Comparison of ENCODE assay signal across 9 cellular contexts in the genomic region with DNA sequence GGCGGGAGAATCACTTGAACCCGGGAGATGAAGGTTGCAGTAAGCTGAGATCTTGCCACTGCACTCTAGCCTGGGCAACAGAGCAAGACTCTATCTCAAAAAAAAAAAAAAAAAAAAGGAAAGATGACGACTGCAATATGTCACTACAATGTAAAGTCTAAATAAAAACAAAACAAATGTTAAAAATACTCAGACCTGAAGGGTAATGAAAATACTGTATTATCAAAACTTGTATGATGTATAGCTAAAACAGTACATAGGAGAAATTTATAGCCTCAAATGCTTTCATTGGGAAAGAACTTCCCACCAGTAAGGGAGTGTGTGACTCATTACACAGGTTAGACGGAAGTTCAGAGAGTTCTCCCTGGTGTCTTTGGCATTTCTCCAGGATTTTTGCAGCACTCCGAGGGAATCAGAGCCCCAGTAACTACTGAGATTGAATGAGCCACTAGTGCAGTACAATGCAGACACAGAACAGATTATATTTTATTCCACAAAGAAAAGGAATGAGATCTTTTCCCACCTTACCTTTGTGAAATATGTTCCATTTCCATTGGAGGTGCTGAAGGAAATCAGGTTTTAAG. TPM values are rescaled to one million over a fixed set of nuclear protein-coding genes. Genes with fewer than 3 reads are reported as not detected.
DNase-seq lines count a peak whose midpoint lies in the region; ATAC-seq, FAIRE-seq and TF ChIP-seq lines count a peak whose summit lies in the region.
"Had no signal": no experiment of that assay in that cellular context is flagged by ENCODE, and none has a peak within 500 bp of the region (broad histone marks: within the 10 kb centered on the region; RNA-seq: fewer than 3 reads in every experiment).

No MANE protein-coding gene starts in this region.

- ATAC-seq in Right ventricle myocardium superior (ENCODE audit: poor library complexity): peak; percentile 88
- no peak for ATAC-seq in HG03097 (IDR thresholded peaks at IDR 0.05; ENCODE audit: low FRiP score, unreplicated experiment)

- TF ChIP-seq CTCF in ovary (IDR thresholded peaks at IDR 0.05): no peak

- 33 to 42% (median 35%) methylated on average over 5 of the region's 5 CpGs for WGBS in ovary, 3 donors

- no peaks in the 10 kb centered on the region for H3K4me1 ChIP-seq in ovary (ENCODE audit: insufficient read depth)

- no peak overlapping the region for H3K4me3 ChIP-seq in ovary

- TF ChIP-seq POLR2A in ovary (IDR thresholded peaks at IDR 0.05): no peak

- FAIRE-seq in urothelium cell line (lab: Jason Lieb, UNC): no peak

- no peak overlapping the region for H3K27ac ChIP-seq in ovary
- H3K27ac ChIP-seq: KMS-11 had no signal

- no peaks in the 10 kb centered on the region for H3K27me3 ChIP-seq in ovary

- DNase-seq in Right ventricle myocardium superior (no peak), cardiac septum (ENCODE audit: low spot score) (no peak), RPMI8226 (peak; percentile 63), glomerular visceral epithelial cell (ENCODE audit: extremely low spot score) (peak; percentile 92), urothelium cell line (ENCODE audit: low spot score) (peak; percentile 88), ovary (no peak), foreskin melanocyte (no peak)

- no peaks in the 10 kb centered on the region for H3K9me3 ChIP-seq in ovary

- intact Hi-C loops in Right ventricle myocardium superior (cut with DNase I): no loop called here
- intact Hi-C loops in cardiac septum (cut with DNase I): no loop called here
- intact Hi-C loops in ovary (cut with DNase I): no loop called here

- H3K36me3 ChIP-seq in ovary: no peaks in the 10 kb centered on the region

- no peak for TF ChIP-seq EP300 in ovary (IDR thresholded peaks at IDR 0.05)

RNA-seq across cellular contexts. Expression of a gene that starts 12.5 kb away (rescaled TPM):
- total RNA-seq in Right ventricle myocardium superior (21.5 TPM), cardiac septum (27.6 TPM), ovary (10 to 100 TPM; 27.0 to 41.3 (median 32.5) TPM)
- polyA plus RNA-seq in ovary: 10 to 100 TPM; 10.4 to 26.3 TPM

RNA-seq across cellular contexts. Expression of a gene that starts 25.0 kb away (rescaled TPM):
- total RNA-seq in Right ventricle myocardium superior (4.8 TPM), cardiac septum (10.6 TPM), ovary (10 to 100 TPM; 22.9 to 72.2 (median 40.1) TPM)
- 10 to 100 TPM; 22.8 to 41.7 TPM for polyA plus RNA-seq in ovary

Comparison
In these comparisons a context has a peak if more than half of its experiments do, and no peak if none do; other contexts are left out.
1. DNase-seq: peak in RPMI8226 (single experiment), glomerular visceral epithelial cell (single experiment) and urothelium cell line (single experiment); none in Right ventricle myocardium superior (single experiment), cardiac septum (single experiment), ovary (0 of 5) and foreskin melanocyte (single experiment).